23 cellular contexts compared by ENCODE assay signal in genomic region chr1:2154022-2154421, GRCh38.
"Had no signal": no experiment of that assay in that cellular context is flagged by ENCODE, and none has a peak within 500 bp of the region (broad histone marks: within the 10 kb centered on the region; RNA-seq: fewer than 3 reads in every experiment).

No MANE protein-coding gene starts in this region.

- H3K27ac ChIP-seq: colonic mucosa, coronary artery, epithelial cell of prostate, esophagus muscularis mucosa, esophagus squamous epithelium, foreskin keratinocyte, gastrocnemius medialis, gastroesophageal sphincter, heart left ventricle had no signal

- H3K9me3 ChIP-seq: colonic mucosa, esophagus muscularis mucosa, esophagus squamous epithelium, gastrocnemius medialis, gastroesophageal sphincter, heart left ventricle had no signal

- H3K36me3 ChIP-seq: colonic mucosa, esophagus muscularis mucosa, gastrocnemius medialis, gastroesophageal sphincter, heart left ventricle had no signal

- H3K27ac Mint-ChIP-seq: dendritic cell treated with granulocyte-macrophage colony-stimulating factor and Interleukin-4, amounts not matched to agents 40 ng/mL and 50 ng/mL, for 4 days; effector memory CD8-positive, alpha-beta T cell; endodermal cell had no signal

- H3K4me3 Mint-ChIP-seq: dendritic cell treated with granulocyte-macrophage colony-stimulating factor and Interleukin-4, amounts not matched to agents 40 ng/mL and 50 ng/mL, for 4 days; effector memory CD8-positive, alpha-beta T cell; endodermal cell had no signal

- H3K27me3 Mint-ChIP-seq: dendritic cell treated with granulocyte-macrophage colony-stimulating factor and Interleukin-4, amounts not matched to agents 40 ng/mL and 50 ng/mL, for 4 days; effector memory CD8-positive, alpha-beta T cell had no signal

- ATAC-seq: effector memory CD8-positive, alpha-beta T cell; esophagus mucosa; foreskin keratinocyte; gastrocnemius medialis; gastroesophageal sphincter; heart left ventricle had no signal

- H3K27me3 ChIP-seq: colonic mucosa, dorsolateral prefrontal cortex, esophagus muscularis mucosa, esophagus squamous epithelium, foreskin keratinocyte, gastrocnemius medialis, gastroesophageal sphincter, heart left ventricle had no signal

- H3K4me1 Mint-ChIP-seq: endodermal cell had no signal

- H3K4me1 ChIP-seq: colonic mucosa, esophagus muscularis mucosa, foreskin keratinocyte, gastrocnemius medialis, gastroesophageal sphincter had no signal

- H3K9me3 Mint-ChIP-seq: endodermal cell had no signal

- DNase-seq: colonic mucosa; cortex of kidney; dermis blood vessel endothelial cell; dorsolateral prefrontal cortex; effector CD4-positive, alpha-beta T cell; effector CD8-positive, alpha-beta T cell; effector memory CD4-positive, alpha-beta T cell; effector memory CD8-positive, alpha-beta T cell; endodermal cell; erythroblast; esophagus squamous epithelium; foreskin fibroblast; foreskin keratinocyte; foreskin melanocyte; gastrocnemius medialis; glutamatergic neuron; heart left ventricle had no signal

- H3K4me3 ChIP-seq: colonic mucosa, coronary artery, dorsolateral prefrontal cortex, esophagus muscularis mucosa, esophagus squamous epithelium, gastrocnemius medialis, gastroesophageal sphincter, heart left ventricle had no signal
